11 cellular contexts compared by ENCODE assay signal in genomic region chr17:83084621-83085056, GRCh38. TPM values are rescaled to one million over a fixed set of nuclear protein-coding genes. Genes with fewer than 3 reads are reported as not detected.
DNase-seq lines count a peak whose midpoint lies in the region; ATAC-seq and TF ChIP-seq lines count a peak whose summit lies in the region.
"Had no signal": no experiment of that assay in that cellular context is flagged by ENCODE, and none has a peak within 500 bp of the region (broad histone marks: within the 10 kb centered on the region; RNA-seq: fewer than 3 reads in every experiment).

No MANE protein-coding gene starts in this region.

- no peaks in the 10 kb centered on the region for H3K9me3 Mint-ChIP-seq in activated naive CD8-positive, alpha-beta T cell treated with anti-CD3 and anti-CD28 coated beads, Interleukin-2, amount 10 ng/mL, durations not matched to agents 7 days and 5 days
- no peaks in the 10 kb centered on the region for H3K9me3 Mint-ChIP-seq in activated naive CD8-positive, alpha-beta T cell treated with anti-CD3 and anti-CD28 coated beads, Interleukin-2, amount 50 U/mL, for 24 hours

- H3K4me3 ChIP-seq in SJSA1 (no peak overlapping the region), lower lobe of right lung (peak overlapping the region; percentile 25), upper lobe of left lung (peak overlapping the region in 2 of 4 donors; percentile 18 to 36)

- no peak for DNase-seq in activated naive CD8-positive, alpha-beta T cell treated with anti-CD3 and anti-CD28 coated beads, Interleukin-2, amount 10 ng/mL, durations not matched to agents 7 days and 5 days
- DNase-seq in activated naive CD8-positive, alpha-beta T cell treated with anti-CD3 and anti-CD28 coated beads, Interleukin-2, amount 50 U/mL, for 24 hours = no peak
- DNase-seq in SJSA1 (ENCODE audit: low read depth in 1 of 2, low spot score in 2 of 2) = no peak
- DNase-seq in lower lobe of right lung = peak; percentile 91
- DNase-seq in upper lobe of left lung = peak; percentile 90 to 92
- no peak for DNase-seq in amygdala (lab: John Stamatoyannopoulos, UW)
- no peak for DNase-seq in GM10266 (ENCODE audit: extremely low spot score)
- DNase-seq: hippocampal formation had no signal

- H3K27me3 Mint-ChIP-seq in activated naive CD8-positive, alpha-beta T cell treated with anti-CD3 and anti-CD28 coated beads, Interleukin-2, amount 10 ng/mL, durations not matched to agents 7 days and 5 days = peaks cover 17% of the 10 kb centered on the region
- no peaks in the 10 kb centered on the region for H3K27me3 Mint-ChIP-seq in activated naive CD8-positive, alpha-beta T cell treated with anti-CD3 and anti-CD28 coated beads, Interleukin-2, amount 50 U/mL, for 24 hours

- H3K36me3 Mint-ChIP-seq in activated naive CD8-positive, alpha-beta T cell treated with anti-CD3 and anti-CD28 coated beads, Interleukin-2, amount 10 ng/mL, durations not matched to agents 7 days and 5 days = no peaks in the 10 kb centered on the region
- H3K36me3 Mint-ChIP-seq in activated naive CD8-positive, alpha-beta T cell treated with anti-CD3 and anti-CD28 coated beads, Interleukin-2, amount 50 U/mL, for 24 hours (ENCODE audit: low read depth) = no peaks in the 10 kb centered on the region

- 58 to 75% methylated on average over 8 to 23 of the region's 27 CpGs for WGBS in upper lobe of left lung, 2 donors

- H3K27ac ChIP-seq in SJSA1 (peak overlapping the region; percentile 71), lower lobe of right lung (peak overlapping the region; percentile 84), upper lobe of left lung (peak overlapping the region; percentile 51 to 90 (median 66))
- H3K27ac ChIP-seq: C4-2B had no signal

- POLR2A ChIA-PET in activated naive CD8-positive, alpha-beta T cell treated with anti-CD3 and anti-CD28 coated beads, Interleukin-2, amount 10 ng/mL, durations not matched to agents 7 days and 5 days (lab: Charles Lee) = no interaction called here

- no peak for TF ChIP-seq EP300 in upper lobe of left lung (IDR thresholded peaks at IDR 0.05)

- no peaks in the 10 kb centered on the region for H3K27me3 ChIP-seq in SJSA1 (replicated peaks)
- H3K27me3 ChIP-seq in lower lobe of right lung (ENCODE audit: low read depth) = no peaks in the 10 kb centered on the region
- H3K27me3 ChIP-seq in upper lobe of left lung = peaks cover 0 to 6% (median 0%) of the 10 kb centered on the region in 4 donors

- TF ChIP-seq POLR2A in upper lobe of left lung (IDR thresholded peaks at IDR 0.05) = peak in 1 of 4 donors; percentile 47

- ATAC-seq in activated naive CD8-positive, alpha-beta T cell treated with anti-CD3 and anti-CD28 coated beads, Interleukin-2, amount 10 ng/mL, durations not matched to agents 7 days and 5 days (ENCODE audit: low read depth) = no peak
- ATAC-seq in activated naive CD8-positive, alpha-beta T cell treated with anti-CD3 and anti-CD28 coated beads, Interleukin-2, amount 50 U/mL, for 24 hours = no peak
- ATAC-seq in lower lobe of right lung (peak; percentile 76 to 78), upper lobe of left lung (ENCODE audit: low FRiP score in 2 of 2) (peak in 1 of 2 donors; percentile 81), HG03139 (IDR thresholded peaks at IDR 0.05; ENCODE audit: unreplicated experiment) (no peak)

- TF ChIP-seq CTCF in lower lobe of right lung (IDR thresholded peaks at IDR 0.05) (no peak), upper lobe of left lung (IDR thresholded peaks at IDR 0.05) (no peak), GM10266 (IDR thresholded peaks at IDR 0.05; ENCODE audit: control insufficient read depth, insufficient read depth, low read depth, missing control alignments) (no peak)

- H3K4me1 Mint-ChIP-seq in activated naive CD8-positive, alpha-beta T cell treated with anti-CD3 and anti-CD28 coated beads, Interleukin-2, amount 10 ng/mL, durations not matched to agents 7 days and 5 days = peaks cover 20% of the 10 kb centered on the region
- peaks cover 42% of the 10 kb centered on the region for H3K4me1 Mint-ChIP-seq in activated naive CD8-positive, alpha-beta T cell treated with anti-CD3 and anti-CD28 coated beads, Interleukin-2, amount 50 U/mL, for 24 hours

- no peaks in the 10 kb centered on the region for H3K9me3 ChIP-seq in SJSA1 (replicated peaks)
- H3K9me3 ChIP-seq in lower lobe of right lung = no peaks in the 10 kb centered on the region
- H3K9me3 ChIP-seq in upper lobe of left lung = no peaks in the 10 kb centered on the region
- H3K9me3 ChIP-seq: neutrophil had no signal

- intact Hi-C loops in lower lobe of right lung (cut with DNase I) = no loop called here

- peak overlapping the region; percentile 22 for H3K4me3 Mint-ChIP-seq in activated naive CD8-positive, alpha-beta T cell treated with anti-CD3 and anti-CD28 coated beads, Interleukin-2, amount 10 ng/mL, durations not matched to agents 7 days and 5 days
- no peak overlapping the region for H3K4me3 Mint-ChIP-seq in activated naive CD8-positive, alpha-beta T cell treated with anti-CD3 and anti-CD28 coated beads, Interleukin-2, amount 50 U/mL, for 24 hours

- H3K4me1 ChIP-seq in SJSA1 (replicated peaks) (peaks cover 47% of the 10 kb centered on the region), lower lobe of right lung (peaks cover 74% of the 10 kb centered on the region), upper lobe of left lung (peaks cover 37 to 90% (median 70%) of the 10 kb centered on the region in 4 donors)

- peaks cover 80% of the 10 kb centered on the region for H3K36me3 ChIP-seq in SJSA1
- peaks cover 25% of the 10 kb centered on the region for H3K36me3 ChIP-seq in lower lobe of right lung
- peaks cover 0 to 32% (median 4%) of the 10 kb centered on the region in 4 donors for H3K36me3 ChIP-seq in upper lobe of left lung

- H3K27ac Mint-ChIP-seq in activated naive CD8-positive, alpha-beta T cell treated with anti-CD3 and anti-CD28 coated beads, Interleukin-2, amount 10 ng/mL, durations not matched to agents 7 days and 5 days = no peak overlapping the region
- H3K27ac Mint-ChIP-seq in activated naive CD8-positive, alpha-beta T cell treated with anti-CD3 and anti-CD28 coated beads, Interleukin-2, amount 50 U/mL, for 24 hours = no peak overlapping the region

RNA-seq across cellular contexts. Expression of gene METRNL, which starts 5.2 kb away (rescaled TPM):
- 10 to 100 TPM; 11.1 to 13.2 TPM for total RNA-seq in activated naive CD8-positive, alpha-beta T cell treated with anti-CD3 and anti-CD28 coated beads, Interleukin-2, amount 10 ng/mL, durations not matched to agents 7 days and 5 days
- total RNA-seq in SJSA1 (2014; rRNA removed; shearing (Covaris generic)) = 128 and 197 TPM in 2 replicates
- total RNA-seq in lower lobe of right lung = 59.8 TPM
- 100 to 1,000 TPM in 2 of 6 donors, 10 to 100 TPM in 4; 59.4 to 120 (median 76.4) TPM for total RNA-seq in upper lobe of left lung

Comparison
In these comparisons a context has a peak if more than half of its experiments do, and no peak if none do; other contexts are left out.
1. ATAC-seq: peak in lower lobe of right lung (2 of 2); none in activated naive CD8-positive, alpha-beta T cell treated with anti-CD3 and anti-CD28 coated beads, Interleukin-2, amount 10 ng/mL, durations not matched to agents 7 days and 5 days (single experiment), activated naive CD8-positive, alpha-beta T cell treated with anti-CD3 and anti-CD28 coated beads, Interleukin-2, amount 50 U/mL, for 24 hours (single experiment) and HG03139 (single experiment).
2. DNase-seq: peak in lower lobe of right lung (single experiment) and upper lobe of left lung (2 of 2); none in activated naive CD8-positive, alpha-beta T cell treated with anti-CD3 and anti-CD28 coated beads, Interleukin-2, amount 10 ng/mL, durations not matched to agents 7 days and 5 days (single experiment), activated naive CD8-positive, alpha-beta T cell treated with anti-CD3 and anti-CD28 coated beads, Interleukin-2, amount 50 U/mL, for 24 hours (single experiment), SJSA1 (0 of 2), amygdala (0 of 56) and GM10266 (single experiment).
3. Peak in every context shown above with its lines, with median percentiles within 50 percentile points of each other: H3K27ac ChIP-seq.